1 cellular context compared by ENCODE assay signal in the genomic region with DNA sequence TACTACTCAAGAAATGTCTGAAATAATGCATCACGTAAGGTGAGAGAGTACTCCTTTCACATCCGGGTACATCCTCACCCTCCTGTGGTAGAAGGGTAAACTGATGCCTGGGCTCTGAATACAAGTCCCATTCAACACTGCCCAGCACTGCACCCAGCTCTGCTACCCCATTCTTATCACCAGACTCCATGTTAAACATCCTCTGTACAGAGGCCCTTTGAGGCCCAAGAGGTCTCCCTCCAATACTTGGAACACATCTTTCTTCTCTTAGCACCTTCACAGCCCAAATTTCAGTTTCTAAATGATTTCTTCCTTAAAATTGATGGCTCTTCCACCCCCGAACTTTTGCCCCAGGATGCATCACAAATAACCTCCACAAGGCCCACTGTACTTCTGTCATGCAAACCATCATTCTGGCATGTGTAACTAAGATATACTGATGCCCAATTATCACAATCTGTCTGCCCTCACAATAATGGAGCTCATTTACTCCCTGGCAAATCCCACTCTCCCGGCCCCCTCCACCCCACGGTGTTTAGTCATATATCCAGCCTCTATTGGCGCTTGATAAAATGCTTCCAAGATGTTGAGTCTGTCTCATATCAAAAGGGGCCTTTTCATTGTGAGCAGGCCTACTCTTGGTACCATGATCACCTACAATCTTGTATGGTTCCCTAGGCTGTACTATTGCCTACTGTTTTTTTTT.
TF ChIP-seq lines count a peak whose summit lies in the region.

No MANE protein-coding gene starts in this region.

TF ChIP-seq in HepG2, 621 proteins besides CTCF, POLR2A, EP300 and RAD21:
- TF ChIP-seq ZNF674 (CRISPR knock-in tag; IDR thresholded peaks at IDR 0.05; ENCODE audit: low read depth): no peak
- TF ChIP-seq, protein P1, sequence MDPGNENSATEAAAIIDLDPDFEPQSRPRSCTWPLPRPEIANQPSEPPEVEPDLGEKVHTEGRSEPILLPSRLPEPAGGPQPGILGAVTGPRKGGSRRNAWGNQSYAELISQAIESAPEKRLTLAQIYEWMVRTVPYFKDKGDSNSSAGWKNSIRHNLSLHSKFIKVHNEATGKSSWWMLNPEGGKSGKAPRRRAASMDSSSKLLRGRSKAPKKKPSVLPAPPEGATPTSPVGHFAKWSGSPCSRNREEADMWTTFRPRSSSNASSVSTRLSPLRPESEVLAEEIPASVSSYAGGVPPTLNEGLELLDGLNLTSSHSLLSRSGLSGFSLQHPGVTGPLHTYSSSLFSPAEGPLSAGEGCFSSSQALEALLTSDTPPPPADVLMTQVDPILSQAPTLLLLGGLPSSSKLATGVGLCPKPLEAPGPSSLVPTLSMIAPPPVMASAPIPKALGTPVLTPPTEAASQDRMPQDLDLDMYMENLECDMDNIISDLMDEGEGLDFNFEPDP (CRISPR knock-in tag; conservative IDR thresholded peaks at IDR 0.05): no peak
- no peak for TF ChIP-seq JDP2 (CRISPR knock-in tag; IDR thresholded peaks at IDR 0.05; ENCODE audit: borderline replicate concordance)
- no peak for TF ChIP-seq JARID2 (CRISPR knock-in tag; IDR thresholded peaks at IDR 0.05; ENCODE audit: insufficient replicate concordance)
- TF ChIP-seq KDM4B (CRISPR knock-in tag; IDR thresholded peaks at IDR 0.05): no peak
- no peak for TF ChIP-seq IRF2 (CRISPR knock-in tag; IDR thresholded peaks at IDR 0.05)
- TF ChIP-seq, protein P2, sequence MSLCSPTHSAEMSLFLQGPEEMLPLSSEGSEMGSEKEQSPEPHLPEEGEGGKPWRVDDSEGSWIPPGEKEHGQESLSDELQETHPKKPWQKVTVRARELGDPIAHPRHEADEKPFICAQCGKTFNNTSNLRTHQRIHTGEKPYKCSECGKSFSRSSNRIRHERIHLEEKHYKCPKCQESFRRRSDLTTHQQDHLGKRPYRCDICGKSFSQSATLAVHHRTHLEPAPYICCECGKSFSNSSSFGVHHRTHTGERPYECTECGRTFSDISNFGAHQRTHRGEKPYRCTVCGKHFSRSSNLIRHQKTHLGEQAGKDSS (CRISPR knock-in tag; IDR thresholded peaks at IDR 0.05; ENCODE audit: borderline replicate concordance, low read depth): no peak
TF ChIP-seq in HepG2: peak in this region for 0.
